Comparison of ENCODE assay signal across 9 cellular contexts in the genomic region with DNA sequence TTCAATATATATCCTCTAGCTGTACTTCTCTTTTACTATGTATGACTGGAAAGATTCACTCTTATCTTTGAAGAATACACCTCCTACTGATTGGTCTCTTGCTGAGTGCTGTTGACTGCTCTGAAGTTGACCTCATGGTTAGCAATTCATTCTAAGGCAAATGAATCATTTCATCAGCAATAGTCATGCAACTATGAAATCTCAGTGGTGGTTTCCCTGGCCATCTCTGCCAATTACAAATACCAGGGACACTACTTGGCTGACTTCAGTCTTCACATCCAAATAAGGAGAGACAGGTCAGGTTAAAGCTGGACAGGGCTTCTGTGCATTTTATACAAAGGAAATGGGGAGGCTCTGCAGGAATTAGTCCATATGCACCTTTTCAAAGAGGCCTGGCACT.
DNase-seq lines count a peak whose midpoint lies in the region; ATAC-seq and TF ChIP-seq lines count a peak whose summit lies in the region.
"Had no signal": no experiment of that assay in that cellular context is flagged by ENCODE, and none has a peak within 500 bp of the region (broad histone marks: within the 10 kb centered on the region; RNA-seq: fewer than 3 reads in every experiment).

No MANE protein-coding gene starts in this region.

- H4K20me1 ChIP-seq in PC-9 (ENCODE audit: insufficient read depth): no peaks in the 10 kb centered on the region
- H4K20me1 ChIP-seq in osteoblast (ENCODE audit: insufficient read depth, low read length): no peaks in the 10 kb centered on the region

- H3K4me2 ChIP-seq in PC-9: peak overlapping the region; percentile 16; the same call in 1 of the 2 replicates
- no peak overlapping the region for H3K4me2 ChIP-seq in osteoblast (ENCODE audit: insufficient read depth, low read length)

- peaks cover 18% of the 10 kb centered on the region; the same call in 1 of the 2 replicates for H3F3A ChIP-seq in PC-9 (ENCODE audit: insufficient read depth, low read depth)

- intact Hi-C loops in PC-9 (cut with micrococcal nuclease; ENCODE audit: unreplicated experiment): loop anchor here (1.0 to 2.0 kb wide), 7 partner anchors 25 to 517 kb away; no protein-coding TSS in a partner anchor
- intact Hi-C loops in ovary (cut with DNase I): no loop called here

- TF ChIP-seq POLR2A in ovary (IDR thresholded peaks at IDR 0.05): no peak

- POLR2A ChIA-PET in PC-9 (lab: Charles Lee; ENCODE audit: unreplicated experiment) (interaction anchor here (0.6 to 1.5 kb wide), 7 partner anchors 8 to 644 kb away, joined by 3 to 4 read pairs (median 3); no protein-coding TSS in a partner anchor), GM10248 (lab: Yijun Ruan, JAX) (no interaction called here)

- CTCF ChIA-PET in PC-9 (lab: Charles Lee): interaction anchor here (0.7 to 2.4 kb wide), 4 partner anchors 37 to 318 kb away, joined by 3 to 10 read pairs (median 5); no protein-coding TSS in a partner anchor
- CTCF ChIA-PET in GM10248 (lab: Yijun Ruan, JAX): no interaction called here

- no peaks in the 10 kb centered on the region for H3K9me2 ChIP-seq in PC-9 (ENCODE audit: insufficient read depth)

- no peak overlapping the region for H3K4me3 ChIP-seq in PC-9
- H3K4me3 ChIP-seq in osteoblast (ENCODE audit: insufficient read depth, low read length): no peak overlapping the region
- H3K4me3 ChIP-seq in ovary: no peak overlapping the region

- H3K4me1 ChIP-seq in PC-9 (replicated peaks; ENCODE audit: insufficient read depth): peaks cover 22% of the 10 kb centered on the region
- peaks cover 30% of the 10 kb centered on the region for H3K4me1 ChIP-seq in osteoblast (ENCODE audit: insufficient read depth, low read length)
- no peaks in the 10 kb centered on the region for H3K4me1 ChIP-seq in ovary (ENCODE audit: insufficient read depth)

- H2AFZ ChIP-seq in PC-9 (no peak overlapping the region), osteoblast (ENCODE audit: low read length) (no peak overlapping the region)

- H3K36me3 ChIP-seq in PC-9 (ENCODE audit: low read depth): 0 out of 2 replicates have a peak, but pooled peaks cover 3% of the 10 kb centered on the region
- no peaks in the 10 kb centered on the region for H3K36me3 ChIP-seq in osteoblast (ENCODE audit: insufficient read depth, low read length)
- no peaks in the 10 kb centered on the region for H3K36me3 ChIP-seq in ovary

- TF ChIP-seq EP300 in ovary (IDR thresholded peaks at IDR 0.05): no peak

- no TSS peak for BruUV-seq in PC-9 (replicated peaks; lab: Mats Ljungman, UMichigan)

- ATAC-seq in GM21390 (IDR thresholded peaks at IDR 0.05; ENCODE audit: unreplicated experiment): no peak

- H3K27me3 ChIP-seq in PC-9 (ENCODE audit: insufficient read depth, low read depth): no peaks in the 10 kb centered on the region
- H3K27me3 ChIP-seq in osteoblast (ENCODE audit: insufficient read depth, low read length): no peaks in the 10 kb centered on the region
- no peaks in the 10 kb centered on the region for H3K27me3 ChIP-seq in ovary

- TF ChIP-seq CTCF in PC-9 (conservative IDR thresholded peaks at IDR 0.05): no peak
- no peak for TF ChIP-seq CTCF in osteoblast (IDR thresholded peaks at IDR 0.05; ENCODE audit: extremely low read depth, low read depth, low read length)
- TF ChIP-seq CTCF in ovary (IDR thresholded peaks at IDR 0.05): no peak
- no peak for TF ChIP-seq CTCF in GM10248 (IDR thresholded peaks at IDR 0.05; ENCODE audit: control extremely low read depth, extremely low read depth, low read depth, missing control alignments)

- peaks cover 39% of the 10 kb centered on the region for H3K9me3 ChIP-seq in PC-9 (ENCODE audit: insufficient read depth, low read depth)
- no peaks in the 10 kb centered on the region for H3K9me3 ChIP-seq in osteoblast (ENCODE audit: low read depth, low read length)
- no peaks in the 10 kb centered on the region for H3K9me3 ChIP-seq in ovary

- no peaks in the 10 kb centered on the region for H3K79me2 ChIP-seq in PC-9 (ENCODE audit: low read depth)
- H3K79me2 ChIP-seq in osteoblast (ENCODE audit: insufficient read depth, low read length): no peaks in the 10 kb centered on the region

- peak overlapping the region; percentile 73 for H3K27ac ChIP-seq in PC-9
- H3K27ac ChIP-seq in epithelial cell of prostate: peak overlapping the region; percentile 83
- peak overlapping the region; percentile 86 for H3K27ac ChIP-seq in osteoblast (ENCODE audit: low read depth, low read length)
- H3K27ac ChIP-seq in ovary: no peak overlapping the region

- DNase-seq in H4 (ENCODE audit: low spot score) (peak; percentile 69), PC-9 (peak; percentile 51 to 81), epithelial cell of prostate (ENCODE audit: low read depth, low spot score) (peak; percentile 89), osteoblast (ENCODE audit: insufficient read length, low spot score, missing footprints) (peak; percentile 56), ovary (no peak), NCI-H2081 (lab: John Stamatoyannopoulos, UW) (no peak), GM10248 (ENCODE audit: extremely low spot score) (no peak)
- DNase-seq: NCI-H1436 had no signal

Comparison
In these comparisons a context has a peak if more than half of its experiments do, and no peak if none do; other contexts are left out.
1. DNase-seq: peak in H4 (single experiment), PC-9 (2 of 2), epithelial cell of prostate (single experiment) and osteoblast (single experiment); none in ovary (0 of 5), NCI-H2081 (0 of 2) and GM10248 (single experiment).
2. H3K27ac ChIP-seq: peak in PC-9 (single experiment), epithelial cell of prostate (single experiment) and osteoblast (single experiment); none in ovary (0 of 2).